Comparison of ENCODE assay signal across 30 cellular contexts in genomic region chr17:6671431-6671830, GRCh38. TPM values are rescaled to one million over a fixed set of nuclear protein-coding genes. Genes with fewer than 3 reads are reported as not detected.
"Had no signal": no experiment of that assay in that cellular context is flagged by ENCODE, and none has a peak within 500 bp of the region (broad histone marks: within the 10 kb centered on the region; RNA-seq: fewer than 3 reads in every experiment).

No MANE protein-coding gene starts in this region.

- H3K4me3 ChIP-seq: ascending aorta, gastroesophageal sphincter, left lung, lower lobe of right lung, mucosa of descending colon, right lobe of liver, skin epidermis, thoracic aorta had no signal

- DNase-seq: activated CD4-positive, alpha-beta T cell treated with anti-CD3 and anti-CD28 coated beads for 4 hours; activated CD4-positive, alpha-beta T cell treated with anti-CD3 and anti-CD28 coated beads, Interleukin-2, amount 50 U/mL, for 4 hours; activated effector memory CD4-positive, alpha-beta T cell treated with Interleukin-2 at 50 U/mL for 16 hours; activated naive CD4-positive, alpha-beta T cell treated with anti-CD3 and anti-CD28 coated beads for 36 hours; activated naive CD8-positive, alpha-beta T cell treated with anti-CD3 and anti-CD28 coated beads for 36 hours; activated T-cell treated with anti-CD3 and anti-CD28 coated beads for 4 hours; caudate nucleus; cortex of kidney; effector memory CD8-positive, alpha-beta T cell; hypothalamus; immature natural killer cell; left lung; lower lobe of right lung; mesendoderm; mucosa of descending colon; right lobe of liver; stimulated activated CD4-positive, alpha-beta T cell treated with anti-CD3 and anti-CD28 coated beads, Interleukin-12 subunit alpha, Interleukin-12 subunit beta, amount 100 ng/mL, for 4 hours; stimulated activated CD4-positive, alpha-beta T cell treated with anti-CD3 and anti-CD28 coated beads, Interleukin-4, amount 100 ng/mL, for 1 hour; SW 1271; T-helper 9 cell; trophoblast cell had no signal

- ATAC-seq: effector memory CD8-positive, alpha-beta T cell; gastroesophageal sphincter; left lung; lower lobe of right lung; mucosa of descending colon had no signal

RNA-seq across cellular contexts. Expression of gene C17orf100, which starts 19.9 kb away (rescaled TPM):
- total RNA-seq: thoracic aorta had no signal

RNA-seq across cellular contexts. Expression of gene MED31, which starts 20.0 kb away (rescaled TPM):
- total RNA-seq: ascending aorta had no signal

RNA-seq across cellular contexts. Expression of gene SLC13A5, which starts 41.7 kb away (rescaled TPM):
- total RNA-seq: activated naive CD4-positive, alpha-beta T cell treated with anti-CD3 and anti-CD28 coated beads for 36 hours; activated naive CD8-positive, alpha-beta T cell treated with anti-CD3 and anti-CD28 coated beads for 36 hours; endothelial cell of umbilical vein; lower lobe of right lung; mucosa of descending colon; myocyte; osteocyte; renal cortical epithelial cell; subcutaneous adipose tissue; thoracic aorta had no signal
